In the genomic region with DNA sequence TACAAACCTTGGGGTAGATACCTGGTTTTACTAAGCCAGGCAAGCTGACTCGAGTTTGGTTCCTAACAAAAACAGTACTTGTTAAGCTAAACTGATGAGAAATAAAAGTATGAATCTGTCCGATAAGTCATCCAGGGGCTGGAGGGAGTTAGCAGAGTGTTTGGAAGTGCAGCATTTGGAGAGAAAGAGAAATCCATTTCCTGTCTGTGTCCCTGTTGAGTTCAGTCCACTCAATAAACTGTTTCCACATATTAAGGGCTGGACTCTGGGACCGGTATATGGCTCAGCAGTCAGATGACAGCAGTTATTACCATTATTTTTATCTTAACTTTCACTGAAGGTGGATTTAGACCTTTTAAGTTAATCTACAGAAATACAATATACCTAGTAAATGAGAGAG, we compare ENCODE assay signal across 24 cellular contexts.
"Had no signal": no experiment of that assay in that cellular context is flagged by ENCODE, and none has a peak within 500 bp of the region (broad histone marks: within the 10 kb centered on the region; RNA-seq: fewer than 3 reads in every experiment).

No MANE protein-coding gene starts in this region.

- H3K27ac ChIP-seq: foreskin keratinocyte, left lung, neutrophil, parathyroid adenoma had no signal

- H3K36me3 Mint-ChIP-seq: activated naive CD4-positive, alpha-beta T cell treated with anti-CD3 and anti-CD28 coated beads, Interleukin-2, amount 10 ng/mL, durations not matched to agents 7 days and 5 days; memory B cell; stimulated activated effector memory CD8-positive, alpha-beta T cell treated with anti-CD3 and anti-CD28 coated beads, Interleukin-12 subunit alpha, Interleukin-12 subunit beta, amount 100 ng/mL, for 72 hours had no signal

- H3K4me1 Mint-ChIP-seq: activated naive CD4-positive, alpha-beta T cell treated with anti-CD3 and anti-CD28 coated beads, Interleukin-2, amount 10 ng/mL, durations not matched to agents 7 days and 5 days had no signal

- H3K9me3 ChIP-seq: left lung, neutrophil, sigmoid colon, stomach, upper lobe of right lung had no signal

- H3K27me3 ChIP-seq: foreskin keratinocyte, left lung, sigmoid colon, upper lobe of right lung had no signal

- DNase-seq: activated CD4-positive, alpha-beta T cell treated with anti-CD3 and anti-CD28 coated beads, Interleukin-2, amount 10 ng/mL, durations not matched to agents 24 days and 14 days; activated CD8-positive, alpha-beta memory T cell treated with anti-CD3 and anti-CD28 coated beads, Interleukin-2, amount 50 U/mL, for 4 hours; activated naive CD4-positive, alpha-beta T cell treated with anti-CD3 and anti-CD28 coated beads, Interleukin-2, amount 10 ng/mL, durations not matched to agents 7 days and 5 days; activated naive CD8-positive, alpha-beta T cell treated with anti-CD3 and anti-CD28 coated beads, Interleukin-2, amount 50 U/mL, for 24 hours; activated T-cell treated with anti-CD3 and anti-CD28 coated beads, Interleukin-2, amount 50 U/mL, for 4 hours; cerebellar nuclear complex; effector CD8-positive, alpha-beta T cell; foreskin keratinocyte; glutamatergic neuron; hypothalamus; kidney; left lung; naive thymus-derived CD4-positive, alpha-beta T cell; sigmoid colon; stimulated activated CD4-positive, alpha-beta T cell treated with anti-CD3 and anti-CD28 coated beads, Interleukin-4, amount 100 ng/mL, for 24 hours; stomach; T-helper 1 cell; T-helper 9 cell; upper lobe of right lung had no signal

- H3K4me3 ChIP-seq: left lung, sigmoid colon, stomach, upper lobe of right lung had no signal

- H3K9me3 Mint-ChIP-seq: activated naive CD4-positive, alpha-beta T cell treated with anti-CD3 and anti-CD28 coated beads, Interleukin-2, amount 10 ng/mL, durations not matched to agents 7 days and 5 days; activated T-cell treated with anti-CD3 and anti-CD28 coated beads, Interleukin-2, amount 50 U/mL, for 4 hours; memory B cell; stimulated activated effector memory CD8-positive, alpha-beta T cell treated with anti-CD3 and anti-CD28 coated beads, Interleukin-12 subunit alpha, Interleukin-12 subunit beta, amount 100 ng/mL, for 72 hours had no signal

- H3K4me3 Mint-ChIP-seq: activated CD4-positive, alpha-beta T cell treated with anti-CD3 and anti-CD28 coated beads, Interleukin-2, amount 10 ng/mL, durations not matched to agents 24 days and 14 days; activated naive CD4-positive, alpha-beta T cell treated with anti-CD3 and anti-CD28 coated beads, Interleukin-2, amount 10 ng/mL, durations not matched to agents 7 days and 5 days; activated naive CD8-positive, alpha-beta T cell treated with anti-CD3 and anti-CD28 coated beads, Interleukin-2, amount 50 U/mL, for 24 hours; activated T-cell treated with anti-CD3 and anti-CD28 coated beads, Interleukin-2, amount 50 U/mL, for 4 hours; memory B cell; naive thymus-derived CD4-positive, alpha-beta T cell; stimulated activated effector memory CD8-positive, alpha-beta T cell treated with anti-CD3 and anti-CD28 coated beads, Interleukin-12 subunit alpha, Interleukin-12 subunit beta, amount 100 ng/mL, for 72 hours had no signal

- ATAC-seq: activated naive CD8-positive, alpha-beta T cell treated with anti-CD3 and anti-CD28 coated beads, Interleukin-2, amount 50 U/mL, for 24 hours; activated T-cell treated with anti-CD3 and anti-CD28 coated beads, Interleukin-2, amount 50 U/mL, for 4 hours; esophagus mucosa; foreskin keratinocyte; left lung; naive thymus-derived CD4-positive, alpha-beta T cell; stimulated activated effector memory CD8-positive, alpha-beta T cell treated with anti-CD3 and anti-CD28 coated beads, Interleukin-12 subunit alpha, Interleukin-12 subunit beta, amount 100 ng/mL, for 72 hours; upper lobe of right lung had no signal

- H3K4me1 ChIP-seq: parathyroid adenoma, sigmoid colon had no signal

- H3K27ac Mint-ChIP-seq: activated CD4-positive, alpha-beta T cell treated with anti-CD3 and anti-CD28 coated beads, Interleukin-2, amount 10 ng/mL, durations not matched to agents 24 days and 14 days; activated naive CD4-positive, alpha-beta T cell treated with anti-CD3 and anti-CD28 coated beads, Interleukin-2, amount 10 ng/mL, durations not matched to agents 7 days and 5 days; activated naive CD8-positive, alpha-beta T cell treated with anti-CD3 and anti-CD28 coated beads, Interleukin-2, amount 50 U/mL, for 24 hours; memory B cell; naive thymus-derived CD4-positive, alpha-beta T cell; stimulated activated effector memory CD8-positive, alpha-beta T cell treated with anti-CD3 and anti-CD28 coated beads, Interleukin-12 subunit alpha, Interleukin-12 subunit beta, amount 100 ng/mL, for 72 hours had no signal

- H3K36me3 ChIP-seq: left lung, neutrophil, sigmoid colon, stomach, upper lobe of right lung had no signal
